In genomic region chr15:35325374-35325941, GRCh38 we compare ENCODE assay signal across 24 cellular contexts.
"Had no signal": no experiment of that assay in that cellular context is flagged by ENCODE, and none has a peak within 500 bp of the region (broad histone marks: within the 10 kb centered on the region; RNA-seq: fewer than 3 reads in every experiment).

No MANE protein-coding gene starts in this region.

- H3K9me3 ChIP-seq: heart right ventricle, lower lobe of right lung, ovary, right lobe of liver, suprapubic skin, transverse colon, vagina had no signal

- ATAC-seq: esophagus mucosa; foreskin keratinocyte; heart right ventricle; left cardiac atrium; left ventricle myocardium superior; lower lobe of right lung; natural killer cell; right lobe of liver; stimulated activated naive B cell treated with anti-CD40 and anti-IgM and Interleukin-4, amounts not matched to agents 10 μg/mL and 1 μg/mL and 100 μg/mL, for 72 hours had no signal

- H3K36me3 ChIP-seq: heart right ventricle, lower lobe of right lung, ovary, right lobe of liver, suprapubic skin, transverse colon, vagina had no signal

- H3K4me3 ChIP-seq: dorsolateral prefrontal cortex, heart right ventricle, lower lobe of right lung, ovary, right lobe of liver, suprapubic skin, transverse colon, vagina had no signal

- FAIRE-seq: islet of Langerhans, small intestine had no signal

- DNase-seq: dorsolateral prefrontal cortex; effector CD4-positive, alpha-beta T cell; foreskin keratinocyte; glutamatergic neuron; heart right ventricle; hippocampal formation; left cardiac atrium; left ventricle myocardium superior; lower lobe of right lung; natural killer cell; occipital lobe; ovary; posterior cingulate gyrus; right lobe of liver; small intestine; stimulated activated CD4-positive, alpha-beta T cell treated with anti-CD3 and anti-CD28 coated beads, Interleukin-15, amount 100 ng/mL, for 24 hours; stimulated activated CD4-positive, alpha-beta T cell treated with anti-CD3 and anti-CD28 coated beads, Interleukin-2, amount 100 ng/mL, for 48 hours; stimulated activated naive B cell treated with anti-CD40 and anti-IgM and Interleukin-4, amounts not matched to agents 10 μg/mL and 1 μg/mL and 100 μg/mL, for 72 hours; transverse colon had no signal

- H3K27ac ChIP-seq: dorsolateral prefrontal cortex, epithelial cell of prostate, foreskin keratinocyte, heart right ventricle, lower lobe of right lung, ovary, right lobe of liver, suprapubic skin, transverse colon, vagina had no signal

- H3K27me3 ChIP-seq: dorsolateral prefrontal cortex, foreskin keratinocyte, heart right ventricle, ovary, right lobe of liver, suprapubic skin, transverse colon, vagina had no signal

- H3K4me1 ChIP-seq: foreskin keratinocyte, heart right ventricle, lower lobe of right lung, right lobe of liver, suprapubic skin, vagina had no signal
